ENCODE assay signal across 9 cellular contexts in genomic region chr16:56683424-56684162, GRCh38. TPM values are rescaled to one million over a fixed set of nuclear protein-coding genes. Genes with fewer than 3 reads are reported as not detected.
DNase-seq lines count a peak whose midpoint lies in the region; ATAC-seq and TF ChIP-seq lines count a peak whose summit lies in the region.
"Had no signal": no experiment of that assay in that cellular context is flagged by ENCODE, and none has a peak within 500 bp of the region (broad histone marks: within the 10 kb centered on the region; RNA-seq: fewer than 3 reads in every experiment).

No MANE protein-coding gene starts in this region.

- H3K27ac Mint-ChIP-seq in activated CD4-positive, alpha-beta memory T cell treated with anti-CD3 and anti-CD28 coated beads for 36 hours: no peak overlapping the region

- H3K9me3 Mint-ChIP-seq in activated CD4-positive, alpha-beta memory T cell treated with anti-CD3 and anti-CD28 coated beads for 36 hours: peaks cover 3% of the 10 kb centered on the region

- TF ChIP-seq CTCF in HFF-Myc (IDR thresholded peaks at IDR 0.05; ENCODE audit: low read depth, low read length, missing control alignments) (no peak), right atrium auricular region (IDR thresholded peaks at IDR 0.05) (no peak)

- H3K4me3 ChIP-seq in HFF-Myc (replicated peaks; ENCODE audit: low read depth, low read length): peak overlapping the region; percentile 72
- peak overlapping the region; percentile 59 to 60 for H3K4me3 ChIP-seq in right atrium auricular region
- H3K4me3 ChIP-seq in skeletal muscle cell (ENCODE audit: low read depth, low read length): peak overlapping the region; percentile 65

- H3K27ac ChIP-seq in right atrium auricular region: peak overlapping the region; percentile 86 to 87

- CTCF ChIA-PET in activated CD4-positive, alpha-beta memory T cell treated with anti-CD3 and anti-CD28 coated beads for 36 hours (lab: Charles Lee): interaction anchor here (1.2 to 4.3 kb wide), 4 partner anchors 18 to 169 kb away, joined by 3 to 24 read pairs (median 4); no protein-coding TSS in a partner anchor

- H3K9me3 ChIP-seq in right atrium auricular region: no peaks in the 10 kb centered on the region

- intact Hi-C loops in activated CD4-positive, alpha-beta memory T cell treated with anti-CD3 and anti-CD28 coated beads for 36 hours (cut with micrococcal nuclease): loop anchor here (2.0 to 5.0 kb wide), 2 partner anchors 21 to 41 kb away; no protein-coding TSS in a partner anchor

- peaks cover 22% of the 10 kb centered on the region for H3K4me1 Mint-ChIP-seq in activated CD4-positive, alpha-beta memory T cell treated with anti-CD3 and anti-CD28 coated beads for 36 hours (ENCODE audit: low read depth)

- POLR2A ChIA-PET in activated CD4-positive, alpha-beta memory T cell treated with anti-CD3 and anti-CD28 coated beads for 36 hours (lab: Charles Lee): interaction anchor here (0.7 to 2.4 kb wide), 5 partner anchors 15 to 205 kb away, joined by 3 to 7 read pairs (median 3); partner anchors contain the start of genes MT1E, MT1G and MT2A

- H3K27me3 Mint-ChIP-seq in activated CD4-positive, alpha-beta memory T cell treated with anti-CD3 and anti-CD28 coated beads for 36 hours: no peaks in the 10 kb centered on the region

- DNase-seq in HFF-Myc (ENCODE audit: extremely low read depth, low read depth) (no peak), right atrium auricular region (ENCODE audit: low spot score) (no peak), skeletal muscle cell (ENCODE audit: low read depth) (no peak), D341Med (ENCODE audit: low spot score) (no peak), SK-N-DZ (ENCODE audit: low spot score) (no peak)
- no peak for DNase-seq in activated CD4-positive, alpha-beta memory T cell treated with anti-CD3 and anti-CD28 coated beads for 36 hours

- peaks cover 0 to 40% of the 10 kb centered on the region in 2 donors for H3K4me1 ChIP-seq in right atrium auricular region

- no peaks in the 10 kb centered on the region for H3K27me3 ChIP-seq in right atrium auricular region

- peaks cover 4% of the 10 kb centered on the region for H3K36me3 ChIP-seq in right atrium auricular region

- ATAC-seq in HG02763 (IDR thresholded peaks at IDR 0.05; ENCODE audit: unreplicated experiment) (no peak), GM19463 (IDR thresholded peaks at IDR 0.05; ENCODE audit: unreplicated experiment) (no peak)

- peak overlapping the region; percentile 91 for H3K4me3 Mint-ChIP-seq in activated CD4-positive, alpha-beta memory T cell treated with anti-CD3 and anti-CD28 coated beads for 36 hours

- H3K36me3 Mint-ChIP-seq in activated CD4-positive, alpha-beta memory T cell treated with anti-CD3 and anti-CD28 coated beads for 36 hours: peaks cover 10% of the 10 kb centered on the region

RNA-seq across cellular contexts. Expression of gene MT1X, which starts 1.3 kb away (rescaled TPM):
- 10 to 100 TPM; 31.9 to 38.1 TPM for total RNA-seq in activated CD4-positive, alpha-beta memory T cell treated with anti-CD3 and anti-CD28 coated beads for 36 hours
- 100 to 1,000 TPM; 193 to 287 TPM for total RNA-seq in right atrium auricular region
- 2.3 and 3.1 TPM in 2 replicates for polyA plus RNA-seq in SK-N-DZ (2014; cell fraction: cytosol; rRNA removed)
- polyA plus RNA-seq in SK-N-DZ (2014; cell fraction: nucleus; rRNA removed): 1.7 and 4.2 TPM in 2 replicates

RNA-seq across cellular contexts. Expression of gene MT1H, which starts 14.0 kb away (rescaled TPM):
- under 1 TPM in 1 of 2 experiments, not detected in 1; 0.70 TPM for total RNA-seq in activated CD4-positive, alpha-beta memory T cell treated with anti-CD3 and anti-CD28 coated beads for 36 hours
- not detected for total RNA-seq in right atrium auricular region
- not detected in 2 replicates for polyA plus RNA-seq in SK-N-DZ (2014; cell fraction: cytosol; rRNA removed)
- polyA plus RNA-seq in SK-N-DZ (2014; cell fraction: nucleus; rRNA removed): not detected in 2 replicates
- total RNA-seq: endothelial cell of umbilical vein had no signal
- polyA plus RNA-seq: endothelial cell of umbilical vein had no signal

RNA-seq across cellular contexts. Expression of gene MT1G, which starts 15.7 kb away (rescaled TPM):
- total RNA-seq in activated CD4-positive, alpha-beta memory T cell treated with anti-CD3 and anti-CD28 coated beads for 36 hours: 1 to 10 TPM; 5.0 to 5.8 TPM
- 1 to 10 TPM in 1 of 2 donors, not detected in 1; 7.2 TPM for total RNA-seq in right atrium auricular region
- 7.9 TPM in 1 of 2 replicates, not detected in the other for polyA plus RNA-seq in SK-N-DZ (2014; cell fraction: cytosol; rRNA removed)
- not detected in 2 replicates for polyA plus RNA-seq in SK-N-DZ (2014; cell fraction: nucleus; rRNA removed)
- total RNA-seq: endothelial cell of umbilical vein had no signal
- polyA plus RNA-seq: endothelial cell of umbilical vein had no signal

RNA-seq across cellular contexts. Expression of gene MT1F, which starts 25.8 kb away (rescaled TPM):
- total RNA-seq in activated CD4-positive, alpha-beta memory T cell treated with anti-CD3 and anti-CD28 coated beads for 36 hours: 1 to 10 TPM; 8.5 to 9.2 TPM
- total RNA-seq in right atrium auricular region: 1 to 10 TPM; 3.2 to 6.1 TPM
- polyA plus RNA-seq in SK-N-DZ (2014; cell fraction: cytosol; rRNA removed): 3.4 TPM in 1 of 2 replicates, not detected in the other
- not detected in 2 replicates for polyA plus RNA-seq in SK-N-DZ (2014; cell fraction: nucleus; rRNA removed)

RNA-seq across cellular contexts. Expression of gene MT1B, which starts 31.9 kb away (rescaled TPM):
- total RNA-seq in activated CD4-positive, alpha-beta memory T cell treated with anti-CD3 and anti-CD28 coated beads for 36 hours: not detected
- total RNA-seq in right atrium auricular region: not detected
- not detected in 2 replicates for polyA plus RNA-seq in SK-N-DZ (2014; cell fraction: cytosol; rRNA removed)
- polyA plus RNA-seq in SK-N-DZ (2014; cell fraction: nucleus; rRNA removed): not detected in 2 replicates
- total RNA-seq: endothelial cell of umbilical vein had no signal
- polyA plus RNA-seq: endothelial cell of umbilical vein had no signal

Comparison
In these comparisons a context has a peak if more than half of its experiments do, and no peak if none do; other contexts are left out.
1. RNA of gene MT1X, which starts 1.3 kb away (total RNA-seq): 193 to 287 TPM in right atrium auricular region; 31.9 to 38.1 TPM in activated CD4-positive, alpha-beta memory T cell treated with anti-CD3 and anti-CD28 coated beads for 36 hours; every median in the first group is over 4 times any median in the second.
2. Peak in every context shown above with its lines, with median percentiles within 50 percentile points of each other: H3K4me3 ChIP-seq.